In the genomic region with DNA sequence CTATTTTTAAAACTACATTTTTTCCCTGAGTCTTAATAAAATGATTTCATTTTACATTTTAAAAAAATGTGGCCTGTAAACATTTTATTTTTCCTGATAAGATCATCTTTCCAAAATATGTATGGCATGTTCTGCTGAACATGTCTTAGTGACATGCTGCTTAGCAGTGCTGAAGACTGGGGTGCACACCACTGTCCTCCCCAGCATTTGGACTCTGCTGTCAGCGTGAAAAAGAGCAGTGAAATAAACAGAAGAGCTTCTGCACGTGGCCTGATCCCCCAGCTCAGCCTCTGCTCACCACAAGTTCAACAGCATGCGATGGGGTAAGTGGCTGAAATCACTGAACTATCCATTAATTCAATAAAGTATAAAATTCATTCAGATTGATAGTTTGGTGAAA, we compare ENCODE assay signal across 1 cellular context.
TF ChIP-seq lines count a peak whose summit lies in the region.

No MANE protein-coding gene starts in this region.

TF ChIP-seq in IMR-90, 13 proteins besides CTCF, POLR2A, EP300 and RAD21 (continued from another document):
- TF ChIP-seq, protein P1, sequence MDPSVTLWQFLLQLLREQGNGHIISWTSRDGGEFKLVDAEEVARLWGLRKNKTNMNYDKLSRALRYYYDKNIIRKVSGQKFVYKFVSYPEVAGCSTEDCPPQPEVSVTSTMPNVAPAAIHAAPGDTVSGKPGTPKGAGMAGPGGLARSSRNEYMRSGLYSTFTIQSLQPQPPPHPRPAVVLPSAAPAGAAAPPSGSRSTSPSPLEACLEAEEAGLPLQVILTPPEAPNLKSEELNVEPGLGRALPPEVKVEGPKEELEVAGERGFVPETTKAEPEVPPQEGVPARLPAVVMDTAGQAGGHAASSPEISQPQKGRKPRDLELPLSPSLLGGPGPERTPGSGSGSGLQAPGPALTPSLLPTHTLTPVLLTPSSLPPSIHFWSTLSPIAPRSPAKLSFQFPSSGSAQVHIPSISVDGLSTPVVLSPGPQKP (IDR thresholded peaks at IDR 0.05; ENCODE audit: borderline replicate concordance, low read depth, low read length) = no peak
- TF ChIP-seq MAFK (IDR thresholded peaks at IDR 0.05; ENCODE audit: low read depth, low read length) = no peak
